Comparison of ENCODE assay signal across 19 cellular contexts in the genomic region with DNA sequence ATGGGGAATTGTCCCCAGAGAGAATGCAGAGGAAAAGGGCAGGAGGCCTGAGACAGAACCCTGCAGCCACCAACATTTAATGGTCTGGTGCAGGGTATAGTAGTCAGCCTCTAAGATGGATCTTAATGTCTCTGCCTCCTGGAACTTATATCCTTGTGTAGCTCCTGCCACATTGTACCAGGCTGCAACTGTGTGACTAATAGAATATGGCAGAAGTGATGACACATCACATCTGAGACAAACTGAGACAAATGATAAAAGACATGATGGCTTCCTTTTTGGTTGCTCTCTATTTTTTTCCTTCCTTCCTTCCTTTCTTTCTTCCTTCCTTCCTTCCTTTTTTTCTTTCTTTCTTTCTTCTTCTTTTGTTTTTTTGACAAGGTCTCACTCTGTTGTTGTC. TPM values are rescaled to one million over a fixed set of nuclear protein-coding genes. Genes with fewer than 3 reads are reported as not detected.
A peak's percentile ranks its signal among the peaks of the same experiment; 100 is the strongest.
DNase-seq lines count a peak whose midpoint lies in the region; FAIRE-seq and TF ChIP-seq lines count a peak whose summit lies in the region.
"Had no signal": no experiment of that assay in that cellular context is flagged by ENCODE, and none has a peak within 500 bp of the region (broad histone marks: within the 10 kb centered on the region; RNA-seq: fewer than 3 reads in every experiment).

No MANE protein-coding gene starts in this region.

- TF ChIP-seq CTCF in bronchial epithelial cell (IDR thresholded peaks at IDR 0.05; ENCODE audit: insufficient read depth, low read length, severe bottlenecking) (no peak), keratinocyte (optimal IDR thresholded peaks at IDR 0.05 in 1 of 3, IDR thresholded peaks at IDR 0.05 in 1 of 3, conservative IDR thresholded peaks at IDR 0.05 in 1 of 3; ENCODE audit: extremely low read depth in 1 of 3, insufficient read depth in 2 of 3, low read length in 3 of 3) (no peak), smooth muscle cell (IDR thresholded peaks at IDR 0.05; ENCODE audit: borderline replicate concordance, insufficient read depth, poor library complexity, severe bottlenecking) (no peak)

- no peaks in the 10 kb centered on the region for H3K27me3 ChIP-seq in BLaER1 treated with 17β-estradiol and CSF1 and Interleukin-3, amounts not matched to agents 10 nM and 100 nM
- no peaks in the 10 kb centered on the region for H3K27me3 ChIP-seq in bronchial epithelial cell (ENCODE audit: control insufficient read depth, insufficient read depth, low read length)
- H3K27me3 ChIP-seq in keratinocyte (ENCODE audit: control insufficient read depth, extremely low read depth, insufficient read depth, low read length), result no peaks in the 10 kb centered on the region
- H3K27me3 ChIP-seq in smooth muscle cell (ENCODE audit: low read depth), result no peaks in the 10 kb centered on the region
- H3K27me3 ChIP-seq: BE2C had no signal

- H3K79me2 ChIP-seq in keratinocyte (ENCODE audit: control insufficient read depth, insufficient read depth, low read length) (no peaks in the 10 kb centered on the region), smooth muscle cell (ENCODE audit: low read depth) (no peaks in the 10 kb centered on the region)

- H3K9me3 Mint-ChIP-seq in activated CD4-positive, alpha-beta T cell treated with anti-CD3 and anti-CD28 coated beads, Interleukin-2, amount 10 ng/mL, durations not matched to agents 24 days and 14 days, result no peaks in the 10 kb centered on the region
- H3K9me3 Mint-ChIP-seq: CD8-positive, alpha-beta T cell had no signal

- H3K36me3 Mint-ChIP-seq in activated CD4-positive, alpha-beta T cell treated with anti-CD3 and anti-CD28 coated beads, Interleukin-2, amount 10 ng/mL, durations not matched to agents 24 days and 14 days (ENCODE audit: low read depth), result no peaks in the 10 kb centered on the region
- H3K36me3 Mint-ChIP-seq: CD14-positive monocyte; CD8-positive, alpha-beta T cell had no signal

- peaks cover 24% of the 10 kb centered on the region for H3K27me3 Mint-ChIP-seq in activated CD4-positive, alpha-beta T cell treated with anti-CD3 and anti-CD28 coated beads, Interleukin-2, amount 10 ng/mL, durations not matched to agents 24 days and 14 days

- peak; percentile 14 for DNase-seq in activated CD4-positive, alpha-beta T cell treated with anti-CD3 and anti-CD28 coated beads, Interleukin-2, amount 10 ng/mL, durations not matched to agents 24 days and 14 days
- no peak for DNase-seq in activated CD4-positive, alpha-beta T cell treated with anti-CD3 and anti-CD28 coated beads for 48 hours
- DNase-seq in bronchial epithelial cell (ENCODE audit: low read depth), result peak; percentile 30
- DNase-seq in keratinocyte (ENCODE audit: low read depth, low spot score), result no peak
- DNase-seq in smooth muscle cell (lab: John Stamatoyannopoulos, UW; ENCODE audit: unreplicated experiment), result no peak
- no peak for DNase-seq in C1 segment of cervical spinal cord (lab: John Stamatoyannopoulos, UW)
- DNase-seq: ACHN; BE2C; Calu3; CD8-positive, alpha-beta T cell; GM23248 had no signal

- dilution Hi-C loops in keratinocyte (cut with MboI; ENCODE audit: extremely low pct_ligation_motif_present, low sequenced_read_pairs), result no loop called here

- H3K9me1 ChIP-seq in keratinocyte (ENCODE audit: control insufficient read depth, extremely low read depth, insufficient read depth, low read length), result no peaks in the 10 kb centered on the region

- H3K27ac ChIP-seq in BLaER1 treated with 17β-estradiol and CSF1 and Interleukin-3, amounts not matched to agents 10 nM and 100 nM, result no peak overlapping the region
- H3K27ac ChIP-seq in keratinocyte (ENCODE audit: control insufficient read depth, insufficient read depth, low read length) (no peak overlapping the region), smooth muscle cell (ENCODE audit: low read depth) (no peak overlapping the region)
- H3K27ac ChIP-seq: GM23248 had no signal

- no peak overlapping the region for H3K4me3 ChIP-seq in BLaER1 treated with 17β-estradiol and CSF1 and Interleukin-3, amounts not matched to agents 10 nM and 100 nM
- no peak overlapping the region for H3K4me3 ChIP-seq in bronchial epithelial cell (ENCODE audit: low read depth, low read length)
- H3K4me3 ChIP-seq in keratinocyte (ENCODE audit: control insufficient read depth in 2 of 3, extremely low read depth in 1 of 3, insufficient read depth in 2 of 3, low read depth in 1 of 3, low read length in 3 of 3), result no peak overlapping the region
- no peak overlapping the region for H3K4me3 ChIP-seq in smooth muscle cell
- H3K4me3 ChIP-seq: GM23248, HAP-1 had no signal

- no peak overlapping the region for H3K27ac Mint-ChIP-seq in activated CD4-positive, alpha-beta T cell treated with anti-CD3 and anti-CD28 coated beads, Interleukin-2, amount 10 ng/mL, durations not matched to agents 24 days and 14 days
- H3K27ac Mint-ChIP-seq: CD8-positive, alpha-beta T cell had no signal

- no peaks in the 10 kb centered on the region for H4K20me1 ChIP-seq in BLaER1 treated with 17β-estradiol and CSF1 and Interleukin-3, amounts not matched to agents 10 nM and 100 nM
- H4K20me1 ChIP-seq in keratinocyte (ENCODE audit: control insufficient read depth, extremely low read depth, insufficient read depth, low read length) (no peaks in the 10 kb centered on the region), smooth muscle cell (ENCODE audit: low read depth) (no peaks in the 10 kb centered on the region)

- H3K4me3 Mint-ChIP-seq in activated CD4-positive, alpha-beta T cell treated with anti-CD3 and anti-CD28 coated beads, Interleukin-2, amount 10 ng/mL, durations not matched to agents 24 days and 14 days, result no peak overlapping the region
- H3K4me3 Mint-ChIP-seq: CD14-positive monocyte; CD8-positive, alpha-beta T cell had no signal

- H2AFZ ChIP-seq in keratinocyte (ENCODE audit: control insufficient read depth, low read length) (no peak overlapping the region), smooth muscle cell (ENCODE audit: low read depth) (no peak overlapping the region)
- H2AFZ ChIP-seq: GM23248 had no signal

- H3K4me1 Mint-ChIP-seq in activated CD4-positive, alpha-beta T cell treated with anti-CD3 and anti-CD28 coated beads, Interleukin-2, amount 10 ng/mL, durations not matched to agents 24 days and 14 days, result no peaks in the 10 kb centered on the region
- H3K4me1 Mint-ChIP-seq: CD14-positive monocyte had no signal

- no peaks in the 10 kb centered on the region for H3F3A ChIP-seq in smooth muscle cell (ENCODE audit: low read depth)

- intact Hi-C loops in activated CD4-positive, alpha-beta T cell treated with anti-CD3 and anti-CD28 coated beads, Interleukin-2, amount 10 ng/mL, durations not matched to agents 24 days and 14 days (cut with micrococcal nuclease), result no loop called here

- H3K36me3 ChIP-seq in BLaER1 treated with 17β-estradiol and CSF1 and Interleukin-3, amounts not matched to agents 10 nM and 100 nM, result no peaks in the 10 kb centered on the region
- H3K36me3 ChIP-seq in bronchial epithelial cell (ENCODE audit: control insufficient read depth, insufficient read depth, low read length), result no peaks in the 10 kb centered on the region
- H3K36me3 ChIP-seq in keratinocyte (ENCODE audit: control insufficient read depth in 2 of 2, extremely low read depth in 1 of 2, insufficient read depth in 2 of 2, low read length in 2 of 2), result no peaks in the 10 kb centered on the region
- no peaks in the 10 kb centered on the region for H3K36me3 ChIP-seq in smooth muscle cell (ENCODE audit: low read depth)
- H3K36me3 ChIP-seq: BE2C, HAP-1 had no signal

- FAIRE-seq in bronchial epithelial cell (lab: Jason Lieb, UNC) (no peak), keratinocyte (lab: Jason Lieb, UNC) (peak; percentile 9)
- FAIRE-seq: G401.6, GM12891, GM19239 had no signal

- H3K4me1 ChIP-seq in BLaER1 treated with 17β-estradiol and CSF1 and Interleukin-3, amounts not matched to agents 10 nM and 100 nM, result peaks cover 0 to 13% (median 4%) of the 10 kb centered on the region in 10 experiments; a peak in 7 of 20 replicates
- H3K4me1 ChIP-seq in keratinocyte (ENCODE audit: control insufficient read depth, extremely low read depth, insufficient read depth, low read length) (peaks cover 17% of the 10 kb centered on the region), smooth muscle cell (ENCODE audit: low read depth) (peaks cover 8% of the 10 kb centered on the region)
- H3K4me1 ChIP-seq: BE2C, HAP-1 had no signal

- H3K9me3 ChIP-seq in BLaER1 treated with 17β-estradiol and CSF1 and Interleukin-3, amounts not matched to agents 10 nM and 100 nM (replicated peaks in 1 of 11), result peaks cover 0 to 12% (median 6%) of the 10 kb centered on the region in 11 experiments; a peak in 8 of 22 replicates
- no peaks in the 10 kb centered on the region for H3K9me3 ChIP-seq in keratinocyte (ENCODE audit: control insufficient read depth, low read depth, low read length)
- H3K9me3 ChIP-seq in smooth muscle cell (replicated peaks; ENCODE audit: low read depth), result no peaks in the 10 kb centered on the region
- H3K9me3 ChIP-seq: BE2C, HAP-1 had no signal

- peak overlapping the region in 7 of 11 experiments; percentile 4 to 35 (median 19); a peak in 7 of 22 replicates for H3K4me2 ChIP-seq in BLaER1 treated with 17β-estradiol and CSF1 and Interleukin-3, amounts not matched to agents 10 nM and 100 nM
- H3K4me2 ChIP-seq in keratinocyte (ENCODE audit: control insufficient read depth, extremely low read depth, insufficient read depth, low read depth, low read length) (no peak overlapping the region), smooth muscle cell (no peak overlapping the region)

- no peak overlapping the region for H3K9ac ChIP-seq in BLaER1 treated with 17β-estradiol and CSF1 and Interleukin-3, amounts not matched to agents 10 nM and 100 nM
- H3K9ac ChIP-seq in keratinocyte (ENCODE audit: control insufficient read depth, extremely low read depth, insufficient read depth, low read length) (no peak overlapping the region), smooth muscle cell (ENCODE audit: low read depth) (no peak overlapping the region)
- H3K9ac ChIP-seq: GM23248 had no signal

RNA-seq across cellular contexts. Expression of a gene that starts 37.1 kb away (rescaled TPM):
- not detected in 2 replicates for total RNA-seq in activated CD4-positive, alpha-beta T cell treated with anti-CD3 and anti-CD28 coated beads, Interleukin-2, amount 10 ng/mL, durations not matched to agents 24 days and 14 days
- total RNA-seq in bronchial epithelial cell (3.6 TPM in 1 of 2 replicates, not detected in the other), smooth muscle cell (not detected in 2 replicates)
- polyA plus RNA-seq in keratinocyte (0.49 to 3.9 TPM (median 2.1 TPM) in 3 replicates), smooth muscle cell (0.13 TPM in 1 of 2 replicates, not detected in the other)
- 30.5 TPM for polyA plus RNA-seq in keratinocyte (2011; ENCODE audit: low read depth)
- polyA plus RNA-seq in keratinocyte (2011; cell fraction: cytosol; rRNA removed), result 2.1 and 2.2 TPM in 2 replicates
- polyA plus RNA-seq in keratinocyte (2011; cell fraction: nucleus; rRNA removed), result 13.7 and 15.7 TPM in 2 replicates
- polyA plus RNA-seq in keratinocyte (2012; ENCODE audit: low replicate concordance), result 0.56 and 35.4 TPM in 2 replicates
- 1.2 to 3.9 TPM (median 1.4 TPM) in 3 replicates for polyA minus RNA-seq in keratinocyte
- polyA minus RNA-seq in keratinocyte (2011; cell fraction: cytosol; rRNA and poly(A)+ RNA removed), result 2.7 TPM
- polyA minus RNA-seq in keratinocyte (2011; cell fraction: nucleus; rRNA and poly(A)+ RNA removed), result 5.8 and 12.3 TPM in 2 replicates
- total RNA-seq: A172; CD8-positive, alpha-beta T cell; GM23248; H4 had no signal
- polyA plus RNA-seq: CD14-positive monocyte, GM23248 had no signal

RNA-seq across cellular contexts. Expression of a gene that starts 42.8 kb away (rescaled TPM):
- total RNA-seq in activated CD4-positive, alpha-beta T cell treated with anti-CD3 and anti-CD28 coated beads, Interleukin-2, amount 10 ng/mL, durations not matched to agents 24 days and 14 days, result 63.9 and 70.4 TPM in 2 replicates
- total RNA-seq in bronchial epithelial cell (32.4 and 38.3 TPM in 2 replicates), smooth muscle cell (62.8 and 69.6 TPM in 2 replicates)
- polyA plus RNA-seq in keratinocyte (47.8 to 61.8 TPM (median 59.9 TPM) in 3 replicates), smooth muscle cell (28.6 and 29.4 TPM in 2 replicates)
- polyA plus RNA-seq in keratinocyte (2011; ENCODE audit: low read depth), result 44.5 TPM
- polyA plus RNA-seq in keratinocyte (2011; cell fraction: cytosol; rRNA removed), result 50.0 and 86.6 TPM in 2 replicates
- 49.6 and 50.9 TPM in 2 replicates for polyA plus RNA-seq in keratinocyte (2011; cell fraction: nucleus; rRNA removed)
- 29.5 and 44.5 TPM in 2 replicates for polyA plus RNA-seq in keratinocyte (2012; ENCODE audit: low replicate concordance)
- 31.4 to 72.8 TPM (median 51.9 TPM) in 3 replicates for polyA minus RNA-seq in keratinocyte
- polyA minus RNA-seq in keratinocyte (2011; cell fraction: cytosol; rRNA and poly(A)+ RNA removed), result 47.4 TPM
- 28.1 and 49.9 TPM in 2 replicates for polyA minus RNA-seq in keratinocyte (2011; cell fraction: nucleus; rRNA and poly(A)+ RNA removed)

Comparison
In these comparisons a context has a peak if more than half of its experiments do, and no peak if none do; other contexts are left out.
1. DNase-seq: peak in activated CD4-positive, alpha-beta T cell treated with anti-CD3 and anti-CD28 coated beads, Interleukin-2, amount 10 ng/mL, durations not matched to agents 24 days and 14 days (single experiment) and bronchial epithelial cell (single experiment); none in activated CD4-positive, alpha-beta T cell treated with anti-CD3 and anti-CD28 coated beads for 48 hours (single experiment), keratinocyte (single experiment), smooth muscle cell (single experiment) and C1 segment of cervical spinal cord (0 of 14).
2. H3K4me2 ChIP-seq: peak in BLaER1 treated with 17β-estradiol and CSF1 and Interleukin-3, amounts not matched to agents 10 nM and 100 nM (7 of 11); none in keratinocyte (single experiment) and smooth muscle cell (single experiment).